ENCODE assay signal across 19 cellular contexts in the genomic region with DNA sequence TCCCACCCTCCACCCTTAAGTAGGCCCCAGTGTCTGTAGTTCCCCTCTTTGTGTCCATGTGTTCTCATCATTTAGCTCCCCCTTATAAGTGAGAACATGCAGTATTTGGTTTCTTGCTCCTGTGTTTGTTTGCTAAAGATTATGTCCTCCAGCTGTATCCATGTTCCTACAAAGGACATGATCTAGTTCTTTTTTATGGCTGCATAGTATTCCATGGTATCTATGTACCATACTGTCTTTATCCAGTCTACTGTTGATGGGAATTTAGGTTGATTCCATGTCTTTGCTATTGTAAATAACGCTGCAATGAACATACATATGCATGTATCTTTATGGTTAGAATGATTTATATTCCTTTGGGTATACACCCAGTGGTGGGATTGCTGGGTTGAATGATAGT.
DNase-seq lines count a peak whose midpoint lies in the region; ATAC-seq, FAIRE-seq and TF ChIP-seq lines count a peak whose summit lies in the region.
"Had no signal": no experiment of that assay in that cellular context is flagged by ENCODE, and none has a peak within 500 bp of the region (broad histone marks: within the 10 kb centered on the region; RNA-seq: fewer than 3 reads in every experiment).

No MANE protein-coding gene starts in this region.

- in situ Hi-C loops in GM12878 (cut with MboI), result no loop called here

- H4K20me1 ChIP-seq in GM12878 (ENCODE audit: control insufficient read depth, insufficient read depth), result no peaks in the 10 kb centered on the region

- H3K9me3 Mint-ChIP-seq in activated CD4-positive, alpha-beta memory T cell treated with anti-CD3 and anti-CD28 coated beads for 36 hours, result no peaks in the 10 kb centered on the region
- H3K9me3 Mint-ChIP-seq in activated CD4-positive, alpha-beta memory T cell treated with anti-CD3 and anti-CD28 coated beads, Interleukin-2, amount 10 ng/mL, durations not matched to agents 7 days and 5 days, result no peaks in the 10 kb centered on the region
- H3K9me3 Mint-ChIP-seq in natural killer cell, result peaks cover 0 to 5% of the 10 kb centered on the region in 2 donors
- H3K9me3 Mint-ChIP-seq: CD8-positive, alpha-beta memory T cell; H9 had no signal

- RAD21 ChIA-PET in GM12878 (lab: Charles Lee; ENCODE audit: unreplicated experiment), result interaction anchor here (1.2 to 1.3 kb wide), 4 partner anchors 37 to 302 kb away, joined by 3 to 6 read pairs (median 4); no protein-coding TSS in a partner anchor

- H3K4me1 ChIP-seq in A673 (ENCODE audit: insufficient read depth, low read length, poor library complexity, severe bottlenecking) (peaks cover 72% of the 10 kb centered on the region), GM12878 (ENCODE audit: control insufficient read depth, insufficient read depth, low read length) (peaks cover 3% of the 10 kb centered on the region; the same call in 1 of the 2 replicates), colonic mucosa (peaks cover 9% of the 10 kb centered on the region)

- no peaks in the 10 kb centered on the region for H3K27me3 Mint-ChIP-seq in activated CD4-positive, alpha-beta memory T cell treated with anti-CD3 and anti-CD28 coated beads for 36 hours
- H3K27me3 Mint-ChIP-seq in activated CD4-positive, alpha-beta memory T cell treated with anti-CD3 and anti-CD28 coated beads, Interleukin-2, amount 10 ng/mL, durations not matched to agents 7 days and 5 days, result no peaks in the 10 kb centered on the region
- no peaks in the 10 kb centered on the region for H3K27me3 Mint-ChIP-seq in natural killer cell (ENCODE audit: low read depth in 2 of 2)
- H3K27me3 Mint-ChIP-seq: CD8-positive, alpha-beta memory T cell had no signal

- intact Hi-C loops in activated CD4-positive, alpha-beta memory T cell treated with anti-CD3 and anti-CD28 coated beads for 36 hours (cut with micrococcal nuclease), result loop anchor here (1.0 kb wide), 1 partner anchor 302 kb away; no protein-coding TSS in a partner anchor
- intact Hi-C loops in A673 (cut with micrococcal nuclease; ENCODE audit: unreplicated experiment), result loop anchor here (5.0 kb wide), 1 partner anchor 91 kb away; no protein-coding TSS in a partner anchor
- intact Hi-C loops in GM12878 (cut with micrococcal nuclease; ENCODE audit: unreplicated experiment), result no loop called here
- intact Hi-C loops in natural killer cell (cut with micrococcal nuclease), result no loop called here
- intact Hi-C loops in colonic mucosa (cut with DNase I), result no loop called here

- H3K79me2 ChIP-seq in GM12878 (ENCODE audit: control insufficient read depth, insufficient read depth, low read length), result no peaks in the 10 kb centered on the region

- DNase-seq in activated CD4-positive, alpha-beta memory T cell treated with anti-CD3 and anti-CD28 coated beads for 36 hours, result no peak
- DNase-seq in activated CD4-positive, alpha-beta memory T cell treated with anti-CD3 and anti-CD28 coated beads, Interleukin-2, amount 10 ng/mL, durations not matched to agents 7 days and 5 days, result no peak
- DNase-seq in A673 (ENCODE audit: low spot score) (no peak), GM12878 (ENCODE audit: low read depth, low spot score) (no peak), natural killer cell (no peak), colonic mucosa (no peak)
- DNase-seq: CD8-positive, alpha-beta memory T cell; DMS79; H9; IMR-90; Karpas-422; NCI-H1417 treated with DMSO at 0.1 percent for 48 hours; NCI-H187 treated with DMSO at 0.1 percent for 48 hours; NCI-H226; NCI-H524; NCI-H82; SHP77 had no signal

- peaks cover 63% of the 10 kb centered on the region for H3K36me3 Mint-ChIP-seq in activated CD4-positive, alpha-beta memory T cell treated with anti-CD3 and anti-CD28 coated beads for 36 hours
- peaks cover 88% of the 10 kb centered on the region for H3K36me3 Mint-ChIP-seq in activated CD4-positive, alpha-beta memory T cell treated with anti-CD3 and anti-CD28 coated beads, Interleukin-2, amount 10 ng/mL, durations not matched to agents 7 days and 5 days (ENCODE audit: low read depth)
- peaks cover 23% of the 10 kb centered on the region for H3K36me3 Mint-ChIP-seq in natural killer cell

- BruUV-seq in A673 (replicated peaks; lab: Mats Ljungman, UMichigan) (no TSS peak), GM12878 (replicated peaks; lab: Mats Ljungman, UMichigan) (TSS peak; percentile 37)

- H3K4me1 Mint-ChIP-seq in activated CD4-positive, alpha-beta memory T cell treated with anti-CD3 and anti-CD28 coated beads for 36 hours (ENCODE audit: low read depth), result peaks cover 28% of the 10 kb centered on the region
- peaks cover 12% of the 10 kb centered on the region for H3K4me1 Mint-ChIP-seq in activated CD4-positive, alpha-beta memory T cell treated with anti-CD3 and anti-CD28 coated beads, Interleukin-2, amount 10 ng/mL, durations not matched to agents 7 days and 5 days
- peaks cover 9 to 14% of the 10 kb centered on the region in 2 donors for H3K4me1 Mint-ChIP-seq in natural killer cell

- H3K4me3 ChIP-seq in A673 (ENCODE audit: low read depth, low read length, poor library complexity, severe bottlenecking) (no peak overlapping the region), GM12878 (no peak overlapping the region), colonic mucosa (no peak overlapping the region)

- H3K9ac ChIP-seq in GM12878 (ENCODE audit: control insufficient read depth, insufficient read depth, low read length) (no peak overlapping the region), colonic mucosa (ENCODE audit: low read depth in 2 of 2, low read length in 2 of 2) (no peak overlapping the region)

- no peak overlapping the region for H3K4me2 ChIP-seq in GM12878 (ENCODE audit: control insufficient read depth, insufficient read depth)

- no peak for TF ChIP-seq EP300 in GM12878 (IDR thresholded peaks at IDR 0.05; ENCODE audit: borderline replicate concordance in 1 of 2, control insufficient read depth in 1 of 2, low read depth in 2 of 2, low read length in 2 of 2)

- TF ChIP-seq POLR2A in GM12878 (IDR thresholded peaks at IDR 0.05; ENCODE audit: low read depth, low read length), result no peak

- TF ChIP-seq CTCF in A673 (conservative IDR thresholded peaks at IDR 0.05; ENCODE audit: low read depth, low read length) (no peak), GM12878 (IDR thresholded peaks at IDR 0.05 in 2 of 3, conservative IDR thresholded peaks at IDR 0.05 in 1 of 3; ENCODE audit: control insufficient read depth in 2 of 3, extremely low read depth in 1 of 3, insufficient read depth in 1 of 3, low read depth in 3 of 3, low read length in 3 of 3) (no peak), natural killer cell (IDR thresholded peaks at IDR 0.05) (no peak), colonic mucosa (IDR thresholded peaks at IDR 0.05) (no peak)

- no peaks in the 10 kb centered on the region for H3K27me3 ChIP-seq in A673 (replicated peaks; ENCODE audit: insufficient read depth, low read depth, low read length, poor library complexity)
- H3K27me3 ChIP-seq in GM12878 (replicated peaks in 1 of 2; ENCODE audit: control insufficient read depth in 2 of 2, insufficient read depth in 2 of 2, low read length in 1 of 2), result no peaks in the 10 kb centered on the region
- no peaks in the 10 kb centered on the region for H3K27me3 ChIP-seq in colonic mucosa

- H3K9me3 ChIP-seq in A673 (ENCODE audit: low read depth, low read length, poor library complexity, severe bottlenecking) (no peaks in the 10 kb centered on the region), GM12878 (replicated peaks; ENCODE audit: control insufficient read depth, insufficient read depth, low read length) (no peaks in the 10 kb centered on the region; the same call in 2 of the 3 replicates), colonic mucosa (no peaks in the 10 kb centered on the region)

- no peak for FAIRE-seq in GM12878 (lab: Jason Lieb, UNC)
- FAIRE-seq: HTR-8/SVneo had no signal

- H3K27ac Mint-ChIP-seq in activated CD4-positive, alpha-beta memory T cell treated with anti-CD3 and anti-CD28 coated beads for 36 hours, result peak overlapping the region; percentile 38
- H3K27ac Mint-ChIP-seq in activated CD4-positive, alpha-beta memory T cell treated with anti-CD3 and anti-CD28 coated beads, Interleukin-2, amount 10 ng/mL, durations not matched to agents 7 days and 5 days, result no peak overlapping the region
- H3K27ac Mint-ChIP-seq in natural killer cell, result peak overlapping the region; percentile 57 to 77
- H3K27ac Mint-ChIP-seq: H9 had no signal

- H2AFZ ChIP-seq in GM12878 (ENCODE audit: control insufficient read depth, low read depth, low read length), result no peak overlapping the region

- CTCF ChIA-PET in activated CD4-positive, alpha-beta memory T cell treated with anti-CD3 and anti-CD28 coated beads for 36 hours (lab: Charles Lee), result interaction anchor here (0.6 to 1.7 kb wide), 4 partner anchors 22 to 235 kb away, joined by 3 to 9 read pairs (median 4); no protein-coding TSS in a partner anchor
- CTCF ChIA-PET in activated CD4-positive, alpha-beta memory T cell treated with anti-CD3 and anti-CD28 coated beads, Interleukin-2, amount 10 ng/mL, durations not matched to agents 7 days and 5 days (lab: Charles Lee), result interaction anchor here (0.6 to 1.3 kb wide), 5 partner anchors 8 to 92 kb away, joined by 3 to 4 read pairs (median 4); no protein-coding TSS in a partner anchor
- CTCF ChIA-PET in A673 (lab: Charles Lee), result no interaction called here
- CTCF ChIA-PET in GM12878 (lab: Yijun Ruan, JAX), result interaction anchor here (0.6 to 1.6 kb wide), 8 partner anchors 14 to 126 kb away, joined by 3 to 5 read pairs (median 4); no protein-coding TSS in a partner anchor

- H3K27ac ChIP-seq in A673 (ENCODE audit: low read depth, low read length, poor library complexity, severe bottlenecking), result peak overlapping the region; percentile 86
- no peak overlapping the region for H3K27ac ChIP-seq in GM12878 (ENCODE audit: control insufficient read depth, insufficient read depth)
- no peak overlapping the region for H3K27ac ChIP-seq in colonic mucosa

- SMC1A ChIA-PET in GM12878 (lab: Charles Lee; ENCODE audit: uncharacterized antibody, unreplicated experiment), result interaction anchor here (1.3 to 1.8 kb wide), 2 partner anchors 8 to 92 kb away, joined by 4 to 8 read pairs; no protein-coding TSS in a partner anchor

- H3K36me3 ChIP-seq in A673 (ENCODE audit: insufficient read depth, low read length, poor library complexity, severe bottlenecking) (peaks cover 8% of the 10 kb centered on the region), GM12878 (ENCODE audit: control insufficient read depth in 2 of 2, insufficient read depth in 2 of 2, low read length in 1 of 2) (peaks cover 5 to 23% of the 10 kb centered on the region in 2 experiments), colonic mucosa (no peaks in the 10 kb centered on the region)

- H3K4me3 Mint-ChIP-seq in activated CD4-positive, alpha-beta memory T cell treated with anti-CD3 and anti-CD28 coated beads for 36 hours, result no peak overlapping the region
- no peak overlapping the region for H3K4me3 Mint-ChIP-seq in activated CD4-positive, alpha-beta memory T cell treated with anti-CD3 and anti-CD28 coated beads, Interleukin-2, amount 10 ng/mL, durations not matched to agents 7 days and 5 days
- H3K4me3 Mint-ChIP-seq in natural killer cell, result no peak overlapping the region
- H3K4me3 Mint-ChIP-seq: CD8-positive, alpha-beta memory T cell; H9 had no signal

- no peak for TF ChIP-seq RAD21 in GM12878 (IDR thresholded peaks at IDR 0.05; ENCODE audit: insufficient read depth, low read depth, low read length)

- POLR2A ChIA-PET in activated CD4-positive, alpha-beta memory T cell treated with anti-CD3 and anti-CD28 coated beads for 36 hours (lab: Charles Lee), result no interaction called here
- POLR2A ChIA-PET in activated CD4-positive, alpha-beta memory T cell treated with anti-CD3 and anti-CD28 coated beads, Interleukin-2, amount 10 ng/mL, durations not matched to agents 7 days and 5 days (lab: Charles Lee), result no interaction called here
- POLR2A ChIA-PET in A673 (lab: Charles Lee; ENCODE audit: low non-redundant PET), result no interaction called here
- POLR2A ChIA-PET in GM12878 (lab: Charles Lee), result no interaction called here

- ATAC-seq in GM12878 (no peak), natural killer cell (no peak), HG02973 (IDR thresholded peaks at IDR 0.05; ENCODE audit: unreplicated experiment) (no peak)

- WGBS in GM12878 (ENCODE audit: insufficient coverage, insufficient replicate concordance, low lambda C conversion rate, missing lambda C conversion rate), result 54% methylated on average over 1 of the region's 1 CpG

Comparison
In these comparisons a context has a peak if more than half of its experiments do, and no peak if none do; other contexts are left out.
1. intact Hi-C loops: an anchor here in activated CD4-positive, alpha-beta memory T cell treated with anti-CD3 and anti-CD28 coated beads for 36 hours (1.0 kb wide) and A673 (5.0 kb wide); none called in GM12878, natural killer cell and colonic mucosa.